In the genomic region with DNA sequence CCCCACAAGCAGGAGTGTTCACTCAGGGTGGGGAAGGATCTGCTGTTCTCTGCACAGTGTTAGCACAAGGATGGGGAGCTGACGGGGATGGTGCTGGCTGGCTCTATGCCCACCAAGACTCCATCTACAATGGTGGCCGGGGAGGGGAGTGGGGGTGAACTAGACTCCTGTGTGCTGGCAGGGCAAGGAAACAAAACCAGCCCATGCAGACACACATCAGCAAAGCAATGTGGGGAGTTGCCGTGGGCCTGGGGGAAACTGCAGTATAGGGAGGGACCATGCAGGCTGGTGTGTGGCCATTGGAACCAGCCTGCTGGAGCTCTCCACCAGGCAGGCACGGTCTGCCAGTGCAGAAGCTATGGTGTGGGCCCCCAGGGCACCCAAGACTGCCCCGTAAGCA, we compare ENCODE assay signal across 29 cellular contexts.
"Had no signal": no experiment of that assay in that cellular context is flagged by ENCODE, and none has a peak within 500 bp of the region (broad histone marks: within the 10 kb centered on the region; RNA-seq: fewer than 3 reads in every experiment).

No MANE protein-coding gene starts in this region.

- FAIRE-seq: urothelium cell line had no signal

- ATAC-seq: stimulated activated effector memory CD8-positive, alpha-beta T cell treated with anti-CD3 and anti-CD28 coated beads, Interleukin-12 subunit alpha, Interleukin-12 subunit beta, amount 100 ng/mL, for 72 hours; stimulated activated memory B cell treated with anti-CD40 and anti-IgM and Interleukin-4, amounts not matched to agents 10 μg/mL and 1 μg/mL and 100 μg/mL, for 72 hours; stimulated activated naive B cell treated with anti-CD40 and anti-IgM and Interleukin-4, amounts not matched to agents 10 μg/mL and 1 μg/mL and 100 μg/mL, for 72 hours; stimulated activated naive CD8-positive, alpha-beta T cell treated with anti-CD3 and anti-CD28 coated beads, Interleukin-15, amount 100 ng/mL, for 72 hours; stimulated activated naive CD8-positive, alpha-beta T cell treated with anti-CD3 and anti-CD28 coated beads, Interleukin-15, Interleukin-2, amounts not matched to agents 100 U/mL and 50 U/mL, for 24 hours; upper lobe of right lung had no signal

- H3K4me1 Mint-ChIP-seq: stimulated activated effector memory CD8-positive, alpha-beta T cell treated with anti-CD3 and anti-CD28 coated beads, Interleukin-12 subunit alpha, Interleukin-12 subunit beta, amount 100 ng/mL, for 72 hours; stimulated activated memory B cell treated with anti-CD40 and anti-IgM and Interleukin-4, amounts not matched to agents 10 μg/mL and 1 μg/mL and 100 μg/mL, for 72 hours; stimulated activated naive B cell treated with anti-CD40 and anti-IgM and Interleukin-4, amounts not matched to agents 10 μg/mL and 1 μg/mL and 100 μg/mL, for 72 hours; stimulated activated naive CD8-positive, alpha-beta T cell treated with anti-CD3 and anti-CD28 coated beads, Interleukin-15, amount 100 ng/mL, for 72 hours had no signal

- H3K4me3 ChIP-seq: stomach, suprapubic skin, testis, thoracic aorta, thyroid gland, tibial artery, tibial nerve, transverse colon, upper lobe of left lung, upper lobe of right lung, uterus, vagina had no signal

- H3K4me3 Mint-ChIP-seq: stimulated activated effector memory CD8-positive, alpha-beta T cell treated with anti-CD3 and anti-CD28 coated beads, Interleukin-12 subunit alpha, Interleukin-12 subunit beta, amount 100 ng/mL, for 72 hours; stimulated activated memory B cell treated with anti-CD40 and anti-IgM and Interleukin-4, amounts not matched to agents 10 μg/mL and 1 μg/mL and 100 μg/mL, for 72 hours; stimulated activated naive B cell treated with anti-CD40 and anti-IgM and Interleukin-4, amounts not matched to agents 10 μg/mL and 1 μg/mL and 100 μg/mL, for 72 hours; stimulated activated naive CD8-positive, alpha-beta T cell treated with anti-CD3 and anti-CD28 coated beads, Interleukin-15, amount 100 ng/mL, for 72 hours; stimulated activated naive CD8-positive, alpha-beta T cell treated with anti-CD3 and anti-CD28 coated beads, Interleukin-15, Interleukin-2, amounts not matched to agents 100 ng/mL and 50 ng/mL, for 24 hours; type B pancreatic cell had no signal

- H3K27ac Mint-ChIP-seq: stimulated activated effector memory CD8-positive, alpha-beta T cell treated with anti-CD3 and anti-CD28 coated beads, Interleukin-12 subunit alpha, Interleukin-12 subunit beta, amount 100 ng/mL, for 72 hours; stimulated activated memory B cell treated with anti-CD40 and anti-IgM and Interleukin-4, amounts not matched to agents 10 μg/mL and 1 μg/mL and 100 μg/mL, for 72 hours; stimulated activated naive B cell treated with anti-CD40 and anti-IgM and Interleukin-4, amounts not matched to agents 10 μg/mL and 1 μg/mL and 100 μg/mL, for 72 hours; stimulated activated naive CD8-positive, alpha-beta T cell treated with anti-CD3 and anti-CD28 coated beads, Interleukin-15, amount 100 ng/mL, for 72 hours; stimulated activated naive CD8-positive, alpha-beta T cell treated with anti-CD3 and anti-CD28 coated beads, Interleukin-15, Interleukin-2, amounts not matched to agents 100 ng/mL and 50 ng/mL, for 24 hours; type B pancreatic cell had no signal

- H3K36me3 Mint-ChIP-seq: stimulated activated effector memory CD8-positive, alpha-beta T cell treated with anti-CD3 and anti-CD28 coated beads, Interleukin-12 subunit alpha, Interleukin-12 subunit beta, amount 100 ng/mL, for 72 hours; stimulated activated memory B cell treated with anti-CD40 and anti-IgM and Interleukin-4, amounts not matched to agents 10 μg/mL and 1 μg/mL and 100 μg/mL, for 72 hours; stimulated activated naive B cell treated with anti-CD40 and anti-IgM and Interleukin-4, amounts not matched to agents 10 μg/mL and 1 μg/mL and 100 μg/mL, for 72 hours; type B pancreatic cell had no signal

- DNase-seq: stimulated activated CD4-positive, alpha-beta T cell treated with anti-CD3 and anti-CD28 coated beads, Interleukin-2, amount 100 ng/mL, for 48 hours; stimulated activated CD4-positive, alpha-beta T cell treated with anti-CD3 and anti-CD28 coated beads, Interleukin-4, amount 100 ng/mL, for 1 hour; stimulated activated CD4-positive, alpha-beta T cell treated with anti-CD3 and anti-CD28 coated beads, Interleukin-4, amount 100 ng/mL, for 24 hours; stimulated activated CD4-positive, alpha-beta T cell treated with anti-CD3 and anti-CD28 coated beads, Interleukin-4, amount 100 ng/mL, for 4 hours; stimulated activated CD8-positive, alpha-beta memory T cell treated with anti-CD3 and anti-CD28 coated beads, Interleukin-4, amount 100 ng/mL, for 48 hours; stimulated activated naive B cell treated with anti-CD40 and anti-IgM and Interleukin-4, amounts not matched to agents 10 μg/mL and 1 μg/mL and 100 μg/mL, for 72 hours; stimulated activated naive CD4-positive, alpha-beta T cell; stimulated activated naive CD4-positive, alpha-beta T cell treated with Interleukin-2 at 50 U/mL for 16 hours; stimulated activated naive CD8-positive, alpha-beta T cell treated with anti-CD3 and anti-CD28 coated beads, Interleukin-15, amount 100 ng/mL, for 72 hours; stimulated activated naive CD8-positive, alpha-beta T cell treated with anti-CD3 and anti-CD28 coated beads, Interleukin-15, Interleukin-2, amounts not matched to agents 100 U/mL and 50 U/mL, for 24 hours; stomach; substantia nigra; testis; thyroid gland; tibial artery; transverse colon; trophoblast cell; upper lobe of right lung; uterus had no signal

- H3K27ac ChIP-seq: stomach, suprapubic skin, testis, thoracic aorta, thyroid gland, tibial artery, tibial nerve, transverse colon, upper lobe of left lung, upper lobe of right lung, uterus, vagina had no signal

- H3K36me3 ChIP-seq: stomach, suprapubic skin, thoracic aorta, thyroid gland, tibial artery, tibial nerve, transverse colon, upper lobe of left lung, upper lobe of right lung, uterus, vagina had no signal

- H3K9me3 ChIP-seq: stomach, suprapubic skin, testis, thoracic aorta, thyroid gland, tibial artery, tibial nerve, transverse colon, upper lobe of left lung, upper lobe of right lung, uterus, vagina had no signal

- H3K27me3 Mint-ChIP-seq: stimulated activated memory B cell treated with anti-CD40 and anti-IgM and Interleukin-4, amounts not matched to agents 10 μg/mL and 1 μg/mL and 100 μg/mL, for 72 hours; stimulated activated naive CD8-positive, alpha-beta T cell treated with anti-CD3 and anti-CD28 coated beads, Interleukin-15, amount 100 ng/mL, for 72 hours; stimulated activated naive CD8-positive, alpha-beta T cell treated with anti-CD3 and anti-CD28 coated beads, Interleukin-15, Interleukin-2, amounts not matched to agents 100 ng/mL and 50 ng/mL, for 24 hours; type B pancreatic cell had no signal

- H3K27me3 ChIP-seq: suprapubic skin, testis, thyroid gland, tibial artery, transverse colon, upper lobe of left lung, upper lobe of right lung, uterus, vagina had no signal

- H3K9me3 Mint-ChIP-seq: stimulated activated effector memory CD8-positive, alpha-beta T cell treated with anti-CD3 and anti-CD28 coated beads, Interleukin-12 subunit alpha, Interleukin-12 subunit beta, amount 100 ng/mL, for 72 hours; stimulated activated memory B cell treated with anti-CD40 and anti-IgM and Interleukin-4, amounts not matched to agents 10 μg/mL and 1 μg/mL and 100 μg/mL, for 72 hours; stimulated activated naive B cell treated with anti-CD40 and anti-IgM and Interleukin-4, amounts not matched to agents 10 μg/mL and 1 μg/mL and 100 μg/mL, for 72 hours; stimulated activated naive CD8-positive, alpha-beta T cell treated with anti-CD3 and anti-CD28 coated beads, Interleukin-15, amount 100 ng/mL, for 72 hours; stimulated activated naive CD8-positive, alpha-beta T cell treated with anti-CD3 and anti-CD28 coated beads, Interleukin-15, Interleukin-2, amounts not matched to agents 100 ng/mL and 50 ng/mL, for 24 hours; type B pancreatic cell had no signal

- H3K4me1 ChIP-seq: stomach, suprapubic skin, testis, thyroid gland, tibial artery, tibial nerve, transverse colon, upper lobe of left lung, upper lobe of right lung, uterus, vagina had no signal
